Comparison of ENCODE assay signal across 9 cellular contexts in genomic region chr11:130979386-130979972, GRCh38.
A peak's percentile ranks its signal among the peaks of the same experiment; 100 is the strongest.
DNase-seq lines count a peak whose midpoint lies in the region; ATAC-seq and TF ChIP-seq lines count a peak whose summit lies in the region.
"Had no signal": no experiment of that assay in that cellular context is flagged by ENCODE, and none has a peak within 500 bp of the region (broad histone marks: within the 10 kb centered on the region; RNA-seq: fewer than 3 reads in every experiment).

No MANE protein-coding gene starts in this region.

- no peak overlapping the region for H3K4me3 ChIP-seq in psoas muscle
- H3K4me3 ChIP-seq: BLaER1 had no signal

- H3K9me3 Mint-ChIP-seq in chondrocyte (ENCODE audit: low read depth), result peaks cover 18% of the 10 kb centered on the region

- WGBS in psoas muscle, 3 donors, result 10 to 13% (median 12%) methylated on average over 5 of the region's 5 CpGs

- H3K27me3 ChIP-seq in psoas muscle (ENCODE audit: insufficient read depth in 3 of 3, low read length in 2 of 3), result no peaks in the 10 kb centered on the region
- H3K27me3 ChIP-seq: BLaER1 had no signal

- no peak overlapping the region for H3K4me3 Mint-ChIP-seq in chondrocyte (ENCODE audit: unreplicated experiment)

- no peaks in the 10 kb centered on the region for H3K9me3 ChIP-seq in psoas muscle

- no peak overlapping the region for H3K27ac Mint-ChIP-seq in chondrocyte (ENCODE audit: unreplicated experiment)

- ATAC-seq in psoas muscle (no peak), omental fat pad (ENCODE audit: low FRiP score) (no peak)

- H3K4me1 Mint-ChIP-seq in chondrocyte (ENCODE audit: low read depth), result no peaks in the 10 kb centered on the region

- DNase-seq in NCI-H1092 treated with DMSO at 0.1 percent for 48 hours (lab: John Stamatoyannopoulos, UW), result peak; percentile 10
- no peak for DNase-seq in NCI-H1092 (lab: John Stamatoyannopoulos, UW)
- peak; percentile 40 for DNase-seq in NAMALWA (ENCODE audit: low spot score)
- DNase-seq in chondrocyte (ENCODE audit: low spot score), result no peak
- no peak for DNase-seq in psoas muscle
- DNase-seq in omental fat pad (ENCODE audit: low spot score), result no peak
- DNase-seq in GOT3 (lab: John Stamatoyannopoulos, UW), result no peak
- no peak for DNase-seq in cortex of kidney (lab: John Stamatoyannopoulos, UW)

- no peak overlapping the region for H3K27ac ChIP-seq in psoas muscle
- H3K27ac ChIP-seq: BLaER1 had no signal

- no peaks in the 10 kb centered on the region for H3K36me3 ChIP-seq in psoas muscle (ENCODE audit: insufficient read depth in 1 of 2, low read depth in 1 of 2)
- H3K36me3 ChIP-seq: BLaER1 had no signal

- no peaks in the 10 kb centered on the region for H3K36me3 Mint-ChIP-seq in chondrocyte (ENCODE audit: low read depth)

- TF ChIP-seq CTCF in chondrocyte (IDR thresholded peaks at IDR 0.05) (peak; percentile 81), psoas muscle (IDR thresholded peaks at IDR 0.05) (peak; percentile 29), omental fat pad (IDR thresholded peaks at IDR 0.05) (no peak)

- H3K4me1 ChIP-seq in psoas muscle, result no peaks in the 10 kb centered on the region
- H3K4me1 ChIP-seq: BLaER1 had no signal

- intact Hi-C loops in psoas muscle (cut with DNase I), result no loop called here

- peaks cover 38% of the 10 kb centered on the region for H3K27me3 Mint-ChIP-seq in chondrocyte (ENCODE audit: low read depth)

Comparison
In these comparisons a context has a peak if more than half of its experiments do, and no peak if none do; other contexts are left out.
1. DNase-seq: peak in NCI-H1092 treated with DMSO at 0.1 percent for 48 hours (single experiment) and NAMALWA (single experiment); none in NCI-H1092 (single experiment), chondrocyte (single experiment), psoas muscle (0 of 2), omental fat pad (single experiment), GOT3 (single experiment) and cortex of kidney (single experiment).
2. CTCF ChIP-seq: peak in chondrocyte (single experiment) and psoas muscle (single experiment); none in omental fat pad (0 of 3).